Comparison of ENCODE assay signal across 17 cellular contexts in the genomic region with DNA sequence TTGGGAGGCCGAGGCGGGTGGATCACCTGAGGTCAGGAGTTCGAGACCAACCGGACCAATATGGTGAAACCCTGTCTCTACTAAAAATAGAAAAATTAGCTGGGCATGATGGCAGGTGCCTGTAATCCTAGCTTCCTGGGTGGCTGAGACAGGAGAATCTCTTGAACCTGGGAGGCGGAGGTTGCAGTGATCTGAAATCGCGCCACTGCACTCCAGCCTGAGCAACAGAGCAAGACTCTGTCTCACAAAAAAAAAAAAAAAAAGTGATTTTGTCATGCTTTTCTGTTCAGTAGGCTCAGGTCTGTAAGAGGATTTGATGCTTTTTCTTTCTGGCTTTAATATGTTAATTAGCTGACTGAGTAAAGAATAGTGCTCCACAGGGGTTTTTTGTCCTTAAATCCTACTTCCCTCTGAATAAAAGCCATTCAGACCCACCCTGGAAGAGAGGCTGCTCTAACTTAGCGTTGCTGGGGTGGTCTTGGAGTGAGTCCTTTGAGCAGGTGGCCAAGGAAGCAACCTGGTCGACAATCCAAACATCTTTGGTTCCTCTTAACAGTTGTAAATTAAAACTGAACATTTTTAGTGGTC. TPM values are rescaled to one million over a fixed set of nuclear protein-coding genes. Genes with fewer than 3 reads are reported as not detected.
"Had no signal": no experiment of that assay in that cellular context is flagged by ENCODE, and none has a peak within 500 bp of the region (broad histone marks: within the 10 kb centered on the region; RNA-seq: fewer than 3 reads in every experiment).

No MANE protein-coding gene starts in this region.

- H3K27me3 ChIP-seq: gastroesophageal sphincter had no signal

- H3K27ac Mint-ChIP-seq: natural killer cell treated with Interleukin-12 subunit alpha and Interleukin-12 subunit beta and Interleukin-15 and Interleukin-18, amount 100 ng/mL, for 72 hours; T-cell; type B pancreatic cell had no signal

- H3K4me1 Mint-ChIP-seq: immature natural killer cell; stimulated activated naive CD8-positive, alpha-beta T cell treated with anti-CD3 and anti-CD28 coated beads, Interleukin-15, amount 100 ng/mL, for 72 hours; T-cell had no signal

- H3K27ac ChIP-seq: epithelial cell of prostate, gastroesophageal sphincter had no signal

- H3K4me1 ChIP-seq: gastroesophageal sphincter had no signal

- H3K4me3 Mint-ChIP-seq: immature natural killer cell; natural killer cell treated with Interleukin-12 subunit alpha and Interleukin-12 subunit beta and Interleukin-15 and Interleukin-18, amount 100 ng/mL, for 72 hours; stimulated activated naive CD8-positive, alpha-beta T cell treated with anti-CD3 and anti-CD28 coated beads, Interleukin-15, amount 100 ng/mL, for 72 hours; T-cell; type B pancreatic cell had no signal

- H3K27me3 Mint-ChIP-seq: natural killer cell treated with Interleukin-12 subunit alpha and Interleukin-12 subunit beta and Interleukin-15 and Interleukin-18, amount 100 ng/mL, for 72 hours; stimulated activated naive CD8-positive, alpha-beta T cell treated with anti-CD3 and anti-CD28 coated beads, Interleukin-15, amount 100 ng/mL, for 72 hours; T-cell; type B pancreatic cell had no signal

- H3K9me3 Mint-ChIP-seq: immature natural killer cell; natural killer cell treated with Interleukin-12 subunit alpha and Interleukin-12 subunit beta and Interleukin-15 and Interleukin-18, amount 100 ng/mL, for 72 hours; stimulated activated naive CD8-positive, alpha-beta T cell treated with anti-CD3 and anti-CD28 coated beads, Interleukin-15, amount 100 ng/mL, for 72 hours; T-cell; type B pancreatic cell had no signal

- H3K9me3 ChIP-seq: gastroesophageal sphincter had no signal

- ATAC-seq: activated CD4-positive, CD25-positive, alpha-beta regulatory T cell treated with anti-CD3 and anti-CD28 coated beads, Interleukin-2, amount 50 U/mL, for 24 hours; gastroesophageal sphincter; natural killer cell treated with Interleukin-12 subunit alpha and Interleukin-12 subunit beta and Interleukin-15 and Interleukin-18, amount 100 ng/mL, for 72 hours; sciatic nerve; stimulated activated naive CD8-positive, alpha-beta T cell treated with anti-CD3 and anti-CD28 coated beads, Interleukin-15, amount 100 ng/mL, for 72 hours; T-cell had no signal

- H3K36me3 Mint-ChIP-seq: type B pancreatic cell had no signal

- DNase-seq: activated CD4-positive, alpha-beta T cell treated with anti-CD3 and anti-CD28 coated beads, Interleukin-2, amount 50 U/mL, for 1 hour; activated naive CD4-positive, alpha-beta T cell; activated T-cell treated with anti-CD3 and anti-CD28 coated beads for 4 hours; anterior cingulate cortex; effector memory CD4-positive, alpha-beta T cell; immature natural killer cell; stimulated activated naive CD8-positive, alpha-beta T cell treated with anti-CD3 and anti-CD28 coated beads, Interleukin-15, amount 100 ng/mL, for 72 hours; T-cell; T-helper 9 cell had no signal

- H3K4me3 ChIP-seq: gastroesophageal sphincter had no signal

RNA-seq across cellular contexts. Expression of gene CHGB, which starts 58.1 kb away (rescaled TPM):
- total RNA-seq: mesenteric fat pad; natural killer cell treated with Interleukin-12 subunit alpha and Interleukin-12 subunit beta and Interleukin-15 and Interleukin-18, amount 100 ng/mL, for 72 hours; sciatic nerve had no signal
- polyA plus RNA-seq: immature natural killer cell, liver had no signal
